In the genomic region with DNA sequence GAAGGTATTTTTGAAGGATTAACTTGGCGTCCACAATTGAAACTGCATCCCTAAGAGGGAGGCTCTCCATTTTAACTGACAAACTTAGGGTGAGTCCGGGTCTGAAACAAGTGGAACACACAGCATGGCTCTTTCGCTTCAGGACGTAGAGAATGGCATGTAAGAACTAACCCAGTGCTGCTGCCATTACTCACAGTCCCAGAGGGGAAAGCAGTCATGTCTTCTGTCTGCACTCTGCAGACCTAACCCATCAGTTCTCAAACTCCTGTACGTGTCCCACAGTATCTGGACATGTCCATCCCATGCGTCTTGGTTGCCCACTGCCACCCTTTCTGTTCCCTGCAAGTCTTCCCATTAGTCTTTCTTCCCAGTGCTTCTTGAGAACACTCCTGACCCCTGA, we compare ENCODE assay signal across 1 cellular context.
TF ChIP-seq lines count a peak whose summit lies in the region.

No MANE protein-coding gene starts in this region.

TF ChIP-seq in K562, 482 proteins besides CTCF, POLR2A, EP300 and RAD21 (continued from another document):
- TF ChIP-seq TEAD4 (IDR thresholded peaks at IDR 0.05; ENCODE audit: low read length) (no peak), TEAD4 (CRISPR knock-in tag; IDR thresholded peaks at IDR 0.05; ENCODE audit: borderline replicate concordance) (0 out of 2 replicates have a peak, but pooled peaks have one; percentile 16), RBM14 (IDR thresholded peaks at IDR 0.05; ENCODE audit: borderline replicate concordance, insufficient read depth, low read depth, low read length) (no peak), PTRF (tag; IDR thresholded peaks at IDR 0.05) (0 out of 2 replicates have a peak, but pooled peaks have one; percentile 25), HDAC8 (tag; IDR thresholded peaks at IDR 0.05) (no peak), GABPB2 (CRISPR knock-in tag; conservative IDR thresholded peaks at IDR 0.05) (0 out of 2 replicates have a peak, but pooled peaks have one; percentile 19), SOX6 (IDR thresholded peaks at IDR 0.05) (no peak), SETDB1 (IDR thresholded peaks at IDR 0.05; ENCODE audit: low read length) (no peak), CC2D1A (IDR thresholded peaks at IDR 0.05) (no peak), FIP1L1 (IDR thresholded peaks at IDR 0.05; ENCODE audit: low read depth, low read length, poor library complexity, severe bottlenecking) (no peak), BRF1 (IDR thresholded peaks at IDR 0.05; ENCODE audit: borderline replicate concordance, extremely low read depth, insufficient read length) (no peak), MXI1 (IDR thresholded peaks at IDR 0.05; ENCODE audit: low read depth, low read length) (peak; percentile 26; the same call in 1 of the 2 replicates), TFAM (CRISPR knock-in tag; conservative IDR thresholded peaks at IDR 0.05) (no peak), LEF1 (IDR thresholded peaks at IDR 0.05) (no peak), ZNF764 (CRISPR knock-in tag; IDR thresholded peaks at IDR 0.05; ENCODE audit: low read depth) (no peak)
- TF ChIP-seq, protein P1, sequence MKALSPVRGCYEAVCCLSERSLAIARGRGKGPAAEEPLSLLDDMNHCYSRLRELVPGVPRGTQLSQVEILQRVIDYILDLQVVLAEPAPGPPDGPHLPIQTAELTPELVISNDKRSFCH (CRISPR knock-in tag; IDR thresholded peaks at IDR 0.05), result no peak
- TF ChIP-seq, protein P1 (tag; IDR thresholded peaks at IDR 0.05), result no peak
- TF ChIP-seq, protein P2, sequence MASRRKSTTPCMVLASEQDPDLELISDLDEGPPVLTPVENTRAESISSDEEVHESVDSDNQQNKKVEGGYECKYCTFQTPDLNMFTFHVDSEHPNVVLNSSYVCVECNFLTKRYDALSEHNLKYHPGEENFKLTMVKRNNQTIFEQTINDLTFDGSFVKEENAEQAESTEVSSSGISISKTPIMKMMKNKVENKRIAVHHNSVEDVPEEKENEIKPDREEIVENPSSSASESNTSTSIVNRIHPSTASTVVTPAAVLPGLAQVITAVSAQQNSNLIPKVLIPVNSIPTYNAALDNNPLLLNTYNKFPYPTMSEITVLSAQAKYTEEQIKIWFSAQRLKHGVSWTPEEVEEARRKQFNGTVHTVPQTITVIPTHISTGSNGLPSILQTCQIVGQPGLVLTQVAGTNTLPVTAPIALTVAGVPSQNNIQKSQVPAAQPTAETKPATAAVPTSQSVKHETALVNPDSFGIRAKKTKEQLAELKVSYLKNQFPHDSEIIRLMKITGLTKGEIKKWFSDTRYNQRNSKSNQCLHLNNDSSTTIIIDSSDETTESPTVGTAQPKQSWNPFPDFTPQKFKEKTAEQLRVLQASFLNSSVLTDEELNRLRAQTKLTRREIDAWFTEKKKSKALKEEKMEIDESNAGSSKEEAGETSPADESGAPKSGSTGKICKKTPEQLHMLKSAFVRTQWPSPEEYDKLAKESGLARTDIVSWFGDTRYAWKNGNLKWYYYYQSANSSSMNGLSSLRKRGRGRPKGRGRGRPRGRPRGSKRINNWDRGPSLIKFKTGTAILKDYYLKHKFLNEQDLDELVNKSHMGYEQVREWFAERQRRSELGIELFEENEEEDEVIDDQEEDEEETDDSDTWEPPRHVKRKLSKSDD (conservative IDR thresholded peaks at IDR 0.05; ENCODE audit: low read length), result no peak
- TF ChIP-seq, protein P3, sequence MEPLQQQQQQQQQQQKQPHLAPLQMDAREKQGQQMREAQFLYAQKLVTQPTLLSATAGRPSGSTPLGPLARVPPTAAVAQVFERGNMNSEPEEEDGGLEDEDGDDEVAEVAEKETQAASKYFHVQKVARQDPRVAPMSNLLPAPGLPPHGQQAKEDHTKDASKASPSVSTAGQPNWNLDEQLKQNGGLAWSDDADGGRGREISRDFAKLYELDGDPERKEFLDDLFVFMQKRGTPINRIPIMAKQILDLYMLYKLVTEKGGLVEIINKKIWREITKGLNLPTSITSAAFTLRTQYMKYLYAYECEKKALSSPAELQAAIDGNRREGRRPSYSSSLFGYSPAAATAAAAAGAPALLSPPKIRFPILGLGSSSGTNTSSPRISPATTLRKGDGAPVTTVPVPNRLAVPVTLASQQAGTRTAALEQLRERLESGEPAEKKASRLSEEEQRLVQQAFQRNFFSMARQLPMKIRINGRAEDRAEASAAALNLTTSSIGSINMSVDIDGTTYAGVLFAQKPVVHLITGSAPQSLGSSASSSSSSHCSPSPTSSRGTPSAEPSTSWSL (CRISPR knock-in tag; IDR thresholded peaks at IDR 0.05; ENCODE audit: borderline replicate concordance), result no peak
- TF ChIP-seq, protein P4, sequence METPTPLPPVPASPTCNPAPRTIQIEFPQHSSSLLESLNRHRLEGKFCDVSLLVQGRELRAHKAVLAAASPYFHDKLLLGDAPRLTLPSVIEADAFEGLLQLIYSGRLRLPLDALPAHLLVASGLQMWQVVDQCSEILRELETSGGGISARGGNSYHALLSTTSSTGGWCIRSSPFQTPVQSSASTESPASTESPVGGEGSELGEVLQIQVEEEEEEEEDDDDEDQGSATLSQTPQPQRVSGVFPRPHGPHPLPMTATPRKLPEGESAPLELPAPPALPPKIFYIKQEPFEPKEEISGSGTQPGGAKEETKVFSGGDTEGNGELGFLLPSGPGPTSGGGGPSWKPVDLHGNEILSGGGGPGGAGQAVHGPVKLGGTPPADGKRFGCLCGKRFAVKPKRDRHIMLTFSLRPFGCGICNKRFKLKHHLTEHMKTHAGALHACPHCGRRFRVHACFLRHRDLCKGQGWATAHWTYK (CRISPR knock-in tag; IDR thresholded peaks at IDR 0.05), result 0 out of 2 replicates have a peak, but pooled peaks have one; percentile 31
- TF ChIP-seq, protein P5, sequence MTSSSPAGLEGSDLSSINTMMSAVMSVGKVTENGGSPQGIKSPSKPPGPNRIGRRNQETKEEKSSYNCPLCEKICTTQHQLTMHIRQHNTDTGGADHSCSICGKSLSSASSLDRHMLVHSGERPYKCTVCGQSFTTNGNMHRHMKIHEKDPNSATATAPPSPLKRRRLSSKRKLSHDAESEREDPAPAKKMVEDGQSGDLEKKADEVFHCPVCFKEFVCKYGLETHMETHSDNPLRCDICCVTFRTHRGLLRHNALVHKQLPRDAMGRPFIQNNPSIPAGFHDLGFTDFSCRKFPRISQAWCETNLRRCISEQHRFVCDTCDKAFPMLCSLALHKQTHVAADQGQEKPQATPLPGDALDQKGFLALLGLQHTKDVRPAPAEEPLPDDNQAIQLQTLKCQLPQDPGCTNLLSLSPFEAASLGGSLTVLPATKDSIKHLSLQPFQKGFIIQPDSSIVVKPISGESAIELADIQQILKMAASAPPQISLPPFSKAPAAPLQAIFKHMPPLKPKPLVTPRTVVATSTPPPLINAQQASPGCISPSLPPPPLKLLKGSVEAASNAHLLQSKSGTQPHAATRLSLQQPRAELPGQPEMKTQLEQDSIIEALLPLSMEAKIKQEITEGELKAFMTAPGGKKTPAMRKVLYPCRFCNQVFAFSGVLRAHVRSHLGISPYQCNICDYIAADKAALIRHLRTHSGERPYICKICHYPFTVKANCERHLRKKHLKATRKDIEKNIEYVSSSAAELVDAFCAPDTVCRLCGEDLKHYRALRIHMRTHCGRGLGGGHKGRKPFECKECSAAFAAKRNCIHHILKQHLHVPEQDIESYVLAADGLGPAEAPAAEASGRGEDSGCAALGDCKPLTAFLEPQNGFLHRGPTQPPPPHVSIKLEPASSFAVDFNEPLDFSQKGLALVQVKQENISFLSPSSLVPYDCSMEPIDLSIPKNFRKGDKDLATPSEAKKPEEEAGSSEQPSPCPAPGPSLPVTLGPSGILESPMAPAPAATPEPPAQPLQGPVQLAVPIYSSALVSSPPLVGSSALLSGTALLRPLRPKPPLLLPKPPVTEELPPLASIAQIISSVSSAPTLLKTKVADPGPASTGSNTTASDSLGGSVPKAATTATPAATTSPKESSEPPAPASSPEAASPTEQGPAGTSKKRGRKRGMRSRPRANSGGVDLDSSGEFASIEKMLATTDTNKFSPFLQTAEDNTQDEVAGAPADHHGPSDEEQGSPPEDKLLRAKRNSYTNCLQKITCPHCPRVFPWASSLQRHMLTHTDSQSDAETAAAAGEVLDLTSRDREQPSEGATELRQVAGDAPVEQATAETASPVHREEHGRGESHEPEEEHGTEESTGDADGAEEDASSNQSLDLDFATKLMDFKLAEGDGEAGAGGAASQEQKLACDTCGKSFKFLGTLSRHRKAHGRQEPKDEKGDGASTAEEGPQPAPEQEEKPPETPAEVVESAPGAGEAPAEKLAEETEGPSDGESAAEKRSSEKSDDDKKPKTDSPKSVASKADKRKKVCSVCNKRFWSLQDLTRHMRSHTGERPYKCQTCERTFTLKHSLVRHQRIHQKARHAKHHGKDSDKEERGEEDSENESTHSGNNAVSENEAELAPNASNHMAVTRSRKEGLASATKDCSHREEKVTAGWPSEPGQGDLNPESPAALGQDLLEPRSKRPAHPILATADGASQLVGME (CRISPR knock-in tag; IDR thresholded peaks at IDR 0.05), result no peak
- TF ChIP-seq, protein P6, sequence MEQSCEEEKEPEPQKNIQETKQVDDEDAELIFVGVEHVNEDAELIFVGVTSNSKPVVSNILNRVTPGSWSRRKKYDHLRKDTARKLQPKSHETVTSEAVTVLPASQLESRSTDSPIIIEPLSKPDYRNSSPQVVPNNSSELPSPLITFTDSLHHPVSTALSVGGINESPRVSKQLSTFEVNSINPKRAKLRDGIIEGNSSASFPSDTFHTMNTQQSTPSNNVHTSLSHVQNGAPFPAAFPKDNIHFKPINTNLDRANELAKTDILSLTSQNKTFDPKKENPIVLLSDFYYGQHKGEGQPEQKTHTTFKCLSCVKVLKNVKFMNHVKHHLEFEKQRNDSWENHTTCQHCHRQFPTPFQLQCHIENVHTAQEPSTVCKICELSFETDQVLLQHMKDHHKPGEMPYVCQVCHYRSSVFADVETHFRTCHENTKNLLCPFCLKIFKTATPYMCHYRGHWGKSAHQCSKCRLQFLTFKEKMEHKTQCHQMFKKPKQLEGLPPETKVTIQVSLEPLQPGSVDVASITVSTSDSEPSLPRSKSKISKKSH (CRISPR knock-in tag; IDR thresholded peaks at IDR 0.05), result no peak
